8 cellular contexts compared by ENCODE assay signal in genomic region chr15:63971427-63971805, GRCh38.
DNase-seq lines count a peak whose midpoint lies in the region; ATAC-seq, FAIRE-seq and TF ChIP-seq lines count a peak whose summit lies in the region.

No MANE protein-coding gene starts in this region.

- intact Hi-C loops in sciatic nerve (cut with DNase I): no loop called here

- no peak for FAIRE-seq in GM12891 (lab: Jason Lieb, UNC)

- ATAC-seq in GM18508 (IDR thresholded peaks at IDR 0.05; ENCODE audit: insufficient read depth, unreplicated experiment): peak; percentile 19
- ATAC-seq in HG03135 (IDR thresholded peaks at IDR 0.05; ENCODE audit: unreplicated experiment): peak; percentile 29
- ATAC-seq in sciatic nerve: peak; percentile 21
- ATAC-seq in HG02588 (IDR thresholded peaks at IDR 0.05; ENCODE audit: unreplicated experiment): no peak

- TF ChIP-seq POLR2A in GM12891 (IDR thresholded peaks at IDR 0.05; ENCODE audit: low read depth, low read length): no peak

- DNase-seq in activated T-helper 1 cell treated with Interleukin-2 at 50 U/mL for 16 hours (ENCODE audit: low read depth) (peak; percentile 22), sciatic nerve (ENCODE audit: low spot score) (no peak), 8988T (no peak), cerebellar nuclear complex (lab: John Stamatoyannopoulos, UW) (no peak), GM12891 (ENCODE audit: insufficient read length, low spot score) (no peak)

TF ChIP-seq in GM12891, 5 proteins besides CTCF, POLR2A, EP300 and RAD21:
- TF ChIP-seq SPI1 (IDR thresholded peaks at IDR 0.05; ENCODE audit: low read depth, low read length): no peak
- no peak for TF ChIP-seq TAF1 (IDR thresholded peaks at IDR 0.05; ENCODE audit: low read depth, low read length)
- no peak for TF ChIP-seq POU2F2 (IDR thresholded peaks at IDR 0.05; ENCODE audit: low read depth, low read length)
- no peak for TF ChIP-seq POLR2AphosphoS5 (IDR thresholded peaks at IDR 0.05; ENCODE audit: low read depth, low read length)
- no peak for TF ChIP-seq PAX5 (IDR thresholded peaks at IDR 0.05; ENCODE audit: insufficient read depth, low read length, severe bottlenecking)
